ENCODE assay signal across 1 cellular context in the genomic region with DNA sequence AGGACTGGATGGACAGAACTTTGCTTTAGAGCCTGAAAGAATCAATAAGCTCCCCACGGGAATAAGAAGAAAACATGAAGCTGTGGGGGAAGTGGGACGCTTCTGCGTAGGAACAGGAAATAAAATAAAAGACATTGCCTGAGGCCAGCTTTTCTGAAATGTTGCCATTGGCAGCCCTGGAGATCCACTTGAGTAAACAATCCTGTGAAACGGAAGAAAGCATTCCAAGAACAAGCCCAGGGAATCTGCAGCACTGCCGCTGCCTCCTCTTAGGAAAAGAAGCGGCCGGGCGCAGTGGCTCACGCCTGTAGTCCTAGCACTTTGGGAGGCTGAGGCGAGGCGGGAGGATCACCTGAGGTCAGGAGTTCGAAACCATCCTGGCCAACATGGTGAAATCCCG.
TF ChIP-seq lines count a peak whose summit lies in the region.

No MANE protein-coding gene starts in this region.

TF ChIP-seq in GM23338, 12 proteins besides CTCF, POLR2A, EP300 and RAD21:
- TF ChIP-seq, protein P1, sequence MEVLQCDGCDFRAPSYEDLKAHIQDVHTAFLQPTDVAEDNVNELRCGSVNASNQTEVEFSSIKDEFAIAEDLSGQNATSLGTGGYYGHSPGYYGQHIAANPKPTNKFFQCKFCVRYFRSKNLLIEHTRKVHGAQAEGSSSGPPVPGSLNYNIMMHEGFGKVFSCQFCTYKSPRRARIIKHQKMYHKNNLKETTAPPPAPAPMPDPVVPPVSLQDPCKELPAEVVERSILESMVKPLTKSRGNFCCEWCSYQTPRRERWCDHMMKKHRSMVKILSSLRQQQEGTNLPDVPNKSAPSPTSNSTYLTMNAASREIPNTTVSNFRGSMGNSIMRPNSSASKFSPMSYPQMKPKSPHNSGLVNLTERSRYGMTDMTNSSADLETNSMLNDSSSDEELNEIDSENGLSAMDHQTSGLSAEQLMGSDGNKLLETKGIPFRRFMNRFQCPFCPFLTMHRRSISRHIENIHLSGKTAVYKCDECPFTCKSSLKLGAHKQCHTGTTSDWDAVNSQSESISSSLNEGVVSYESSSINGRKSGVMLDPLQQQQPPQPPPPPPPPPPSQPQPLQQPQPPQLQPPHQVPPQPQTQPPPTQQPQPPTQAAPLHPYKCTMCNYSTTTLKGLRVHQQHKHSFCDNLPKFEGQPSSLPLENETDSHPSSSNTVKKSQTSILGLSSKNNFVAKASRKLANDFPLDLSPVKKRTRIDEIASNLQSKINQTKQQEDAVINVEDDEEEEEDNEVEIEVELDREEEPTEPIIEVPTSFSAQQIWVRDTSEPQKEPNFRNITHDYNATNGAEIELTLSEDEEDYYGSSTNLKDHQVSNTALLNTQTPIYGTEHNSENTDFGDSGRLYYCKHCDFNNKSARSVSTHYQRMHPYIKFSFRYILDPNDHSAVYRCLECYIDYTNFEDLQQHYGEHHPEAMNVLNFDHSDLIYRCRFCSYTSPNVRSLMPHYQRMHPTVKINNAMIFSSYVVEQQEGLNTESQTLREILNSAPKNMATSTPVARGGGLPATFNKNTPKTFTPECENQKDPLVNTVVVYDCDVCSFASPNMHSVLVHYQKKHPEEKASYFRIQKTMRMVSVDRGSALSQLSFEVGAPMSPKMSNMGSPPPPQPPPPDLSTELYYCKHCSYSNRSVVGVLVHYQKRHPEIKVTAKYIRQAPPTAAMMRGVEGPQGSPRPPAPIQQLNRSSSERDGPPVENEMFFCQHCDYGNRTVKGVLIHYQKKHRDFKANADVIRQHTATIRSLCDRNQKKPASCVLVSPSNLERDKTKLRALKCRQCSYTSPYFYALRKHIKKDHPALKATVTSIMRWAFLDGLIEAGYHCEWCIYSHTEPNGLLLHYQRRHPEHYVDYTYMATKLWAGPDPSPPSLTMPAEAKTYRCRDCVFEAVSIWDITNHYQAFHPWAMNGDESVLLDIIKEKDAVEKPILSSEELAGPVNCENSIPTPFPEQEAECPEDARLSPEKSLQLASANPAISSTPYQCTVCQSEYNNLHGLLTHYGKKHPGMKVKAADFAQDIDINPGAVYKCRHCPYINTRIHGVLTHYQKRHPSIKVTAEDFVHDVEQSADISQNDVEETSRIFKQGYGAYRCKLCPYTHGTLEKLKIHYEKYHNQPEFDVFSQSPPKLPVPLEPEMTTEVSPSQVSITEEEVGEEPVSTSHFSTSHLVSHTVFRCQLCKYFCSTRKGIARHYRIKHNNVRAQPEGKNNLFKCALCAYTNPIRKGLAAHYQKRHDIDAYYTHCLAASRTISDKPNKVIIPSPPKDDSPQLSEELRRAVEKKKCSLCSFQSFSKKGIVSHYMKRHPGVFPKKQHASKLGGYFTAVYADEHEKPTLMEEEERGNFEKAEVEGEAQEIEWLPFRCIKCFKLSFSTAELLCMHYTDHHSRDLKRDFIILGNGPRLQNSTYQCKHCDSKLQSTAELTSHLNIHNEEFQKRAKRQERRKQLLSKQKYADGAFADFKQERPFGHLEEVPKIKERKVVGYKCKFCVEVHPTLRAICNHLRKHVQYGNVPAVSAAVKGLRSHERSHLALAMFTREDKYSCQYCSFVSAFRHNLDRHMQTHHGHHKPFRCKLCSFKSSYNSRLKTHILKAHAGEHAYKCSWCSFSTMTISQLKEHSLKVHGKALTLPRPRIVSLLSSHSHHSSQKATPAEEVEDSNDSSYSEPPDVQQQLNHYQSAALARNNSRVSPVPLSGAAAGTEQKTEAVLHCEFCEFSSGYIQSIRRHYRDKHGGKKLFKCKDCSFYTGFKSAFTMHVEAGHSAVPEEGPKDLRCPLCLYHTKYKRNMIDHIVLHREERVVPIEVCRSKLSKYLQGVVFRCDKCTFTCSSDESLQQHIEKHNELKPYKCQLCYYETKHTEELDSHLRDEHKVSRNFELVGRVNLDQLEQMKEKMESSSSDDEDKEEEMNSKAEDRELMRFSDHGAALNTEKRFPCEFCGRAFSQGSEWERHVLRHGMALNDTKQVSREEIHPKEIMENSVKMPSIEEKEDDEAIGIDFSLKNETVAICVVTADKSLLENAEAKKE (CRISPR knock-in tag; IDR thresholded peaks at IDR 0.05) = no peak
- TF ChIP-seq EZH2 (IDR thresholded peaks at IDR 0.05; ENCODE audit: low read depth, unreplicated experiment) (no peak), STAT1 (IDR thresholded peaks at IDR 0.05; ENCODE audit: unreplicated experiment) (no peak), EZH2phosphoT487 (IDR thresholded peaks at IDR 0.05; ENCODE audit: unreplicated experiment) (no peak), NANOG (IDR thresholded peaks at IDR 0.05; ENCODE audit: borderline replicate concordance) (no peak), POLR2AphosphoS5 (IDR thresholded peaks at IDR 0.05; ENCODE audit: low read depth) (no peak)
- TF ChIP-seq, protein P2, sequence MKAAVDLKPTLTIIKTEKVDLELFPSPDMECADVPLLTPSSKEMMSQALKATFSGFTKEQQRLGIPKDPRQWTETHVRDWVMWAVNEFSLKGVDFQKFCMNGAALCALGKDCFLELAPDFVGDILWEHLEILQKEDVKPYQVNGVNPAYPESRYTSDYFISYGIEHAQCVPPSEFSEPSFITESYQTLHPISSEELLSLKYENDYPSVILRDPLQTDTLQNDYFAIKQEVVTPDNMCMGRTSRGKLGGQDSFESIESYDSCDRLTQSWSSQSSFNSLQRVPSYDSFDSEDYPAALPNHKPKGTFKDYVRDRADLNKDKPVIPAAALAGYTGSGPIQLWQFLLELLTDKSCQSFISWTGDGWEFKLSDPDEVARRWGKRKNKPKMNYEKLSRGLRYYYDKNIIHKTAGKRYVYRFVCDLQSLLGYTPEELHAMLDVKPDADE (IDR thresholded peaks at IDR 0.05) = no peak
- TF ChIP-seq, protein P3, sequence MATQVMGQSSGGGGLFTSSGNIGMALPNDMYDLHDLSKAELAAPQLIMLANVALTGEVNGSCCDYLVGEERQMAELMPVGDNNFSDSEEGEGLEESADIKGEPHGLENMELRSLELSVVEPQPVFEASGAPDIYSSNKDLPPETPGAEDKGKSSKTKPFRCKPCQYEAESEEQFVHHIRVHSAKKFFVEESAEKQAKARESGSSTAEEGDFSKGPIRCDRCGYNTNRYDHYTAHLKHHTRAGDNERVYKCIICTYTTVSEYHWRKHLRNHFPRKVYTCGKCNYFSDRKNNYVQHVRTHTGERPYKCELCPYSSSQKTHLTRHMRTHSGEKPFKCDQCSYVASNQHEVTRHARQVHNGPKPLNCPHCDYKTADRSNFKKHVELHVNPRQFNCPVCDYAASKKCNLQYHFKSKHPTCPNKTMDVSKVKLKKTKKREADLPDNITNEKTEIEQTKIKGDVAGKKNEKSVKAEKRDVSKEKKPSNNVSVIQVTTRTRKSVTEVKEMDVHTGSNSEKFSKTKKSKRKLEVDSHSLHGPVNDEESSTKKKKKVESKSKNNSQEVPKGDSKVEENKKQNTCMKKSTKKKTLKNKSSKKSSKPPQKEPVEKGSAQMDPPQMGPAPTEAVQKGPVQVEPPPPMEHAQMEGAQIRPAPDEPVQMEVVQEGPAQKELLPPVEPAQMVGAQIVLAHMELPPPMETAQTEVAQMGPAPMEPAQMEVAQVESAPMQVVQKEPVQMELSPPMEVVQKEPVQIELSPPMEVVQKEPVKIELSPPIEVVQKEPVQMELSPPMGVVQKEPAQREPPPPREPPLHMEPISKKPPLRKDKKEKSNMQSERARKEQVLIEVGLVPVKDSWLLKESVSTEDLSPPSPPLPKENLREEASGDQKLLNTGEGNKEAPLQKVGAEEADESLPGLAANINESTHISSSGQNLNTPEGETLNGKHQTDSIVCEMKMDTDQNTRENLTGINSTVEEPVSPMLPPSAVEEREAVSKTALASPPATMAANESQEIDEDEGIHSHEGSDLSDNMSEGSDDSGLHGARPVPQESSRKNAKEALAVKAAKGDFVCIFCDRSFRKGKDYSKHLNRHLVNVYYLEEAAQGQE (IDR thresholded peaks at IDR 0.05; ENCODE audit: unreplicated experiment) = no peak
